8 cellular contexts compared by ENCODE assay signal in the genomic region with DNA sequence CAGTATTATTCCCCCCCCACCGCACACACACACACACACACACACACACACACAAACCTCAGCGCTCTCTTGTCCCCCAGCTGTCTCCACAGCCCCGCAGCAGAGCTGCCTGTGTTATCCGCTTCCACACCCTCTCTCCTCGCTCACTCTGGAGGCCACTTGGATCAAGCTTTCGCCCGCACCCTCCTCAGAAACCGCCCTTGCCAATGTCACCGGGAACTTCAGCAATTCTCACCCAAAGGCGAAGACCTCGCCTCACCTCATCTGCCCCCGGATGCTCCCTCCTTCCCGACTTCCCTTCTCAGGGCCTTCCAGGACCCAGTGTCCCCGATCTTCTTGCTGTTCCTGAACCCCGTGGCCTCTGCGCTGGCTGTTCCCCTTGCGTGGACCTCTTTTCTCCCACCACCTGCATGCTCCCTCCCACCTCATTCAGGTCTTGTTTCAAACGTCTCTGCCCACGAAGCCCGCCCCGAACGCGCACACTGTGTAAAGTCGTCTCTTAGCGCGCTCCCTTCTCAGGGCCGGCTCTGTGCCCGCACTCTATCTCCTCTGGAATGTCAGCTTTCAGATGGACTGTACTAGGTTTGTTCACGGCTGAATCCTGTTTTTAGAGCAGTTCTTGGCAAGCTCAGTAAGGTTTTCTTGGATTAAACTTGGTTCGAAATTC. TPM values are rescaled to one million over a fixed set of nuclear protein-coding genes. Genes with fewer than 3 reads are reported as not detected.
DNase-seq lines count a peak whose midpoint lies in the region; ATAC-seq and TF ChIP-seq lines count a peak whose summit lies in the region.

No MANE protein-coding gene starts in this region.

- H3K36me3 ChIP-seq in OCI-LY3 (replicated peaks; ENCODE audit: low read depth, low read length) = no peaks in the 10 kb centered on the region
- H3K36me3 ChIP-seq in naive thymus-derived CD4-positive, alpha-beta T cell (ENCODE audit: control insufficient read depth in 2 of 3, insufficient read depth in 3 of 3, low read length in 3 of 3) = no peaks in the 10 kb centered on the region

- H3K36me3 Mint-ChIP-seq in naive thymus-derived CD4-positive, alpha-beta T cell = peaks cover 0 to 17% (median 0%) of the 10 kb centered on the region in 5 donors

- no peaks in the 10 kb centered on the region for H3K27me3 ChIP-seq in OCI-LY3 (ENCODE audit: low read depth, low read length)
- peaks cover 0 to 4% of the 10 kb centered on the region in 2 donors for H3K27me3 ChIP-seq in naive thymus-derived CD4-positive, alpha-beta T cell (ENCODE audit: control insufficient read depth in 2 of 2, insufficient read depth in 2 of 2, low read length in 2 of 2)

- H3K79me2 ChIP-seq in OCI-LY3 (ENCODE audit: low read length) = no peaks in the 10 kb centered on the region

- peaks cover 11% of the 10 kb centered on the region for H3K4me1 ChIP-seq in OCI-LY3 (ENCODE audit: low read length)
- H3K4me1 ChIP-seq in naive thymus-derived CD4-positive, alpha-beta T cell (ENCODE audit: control insufficient read depth in 2 of 2, insufficient read depth in 2 of 2, low read length in 2 of 2) = peaks cover 5 to 11% of the 10 kb centered on the region in 2 donors

- H3K27ac ChIP-seq in OCI-LY3 (ENCODE audit: low read length) (no peak overlapping the region), coronary artery (peak overlapping the region; percentile 72 to 92)
- peak overlapping the region; percentile 73 for H3K27ac ChIP-seq in naive thymus-derived CD4-positive, alpha-beta T cell (ENCODE audit: low read depth, low read length)

- peaks cover 21 to 33% (median 31%) of the 10 kb centered on the region in 7 donors for H3K4me1 Mint-ChIP-seq in naive thymus-derived CD4-positive, alpha-beta T cell

- peak overlapping the region; percentile 90 to 100 (median 98) for H3K27ac Mint-ChIP-seq in naive thymus-derived CD4-positive, alpha-beta T cell

- ATAC-seq in naive thymus-derived CD4-positive, alpha-beta T cell = no peak
- no peak for ATAC-seq in HG03520 (IDR thresholded peaks at IDR 0.05; ENCODE audit: unreplicated experiment)
- no peak for ATAC-seq in GM21619 (IDR thresholded peaks at IDR 0.05; ENCODE audit: unreplicated experiment)
- ATAC-seq in HG02870 (IDR thresholded peaks at IDR 0.05; ENCODE audit: unreplicated experiment) = no peak

- peaks cover 0 to 23% (median 3%) of the 10 kb centered on the region in 11 donors for H3K9me3 Mint-ChIP-seq in naive thymus-derived CD4-positive, alpha-beta T cell

- POLR2A ChIA-PET in naive thymus-derived CD4-positive, alpha-beta T cell (lab: Charles Lee) = interaction anchor here (1.3 to 8.9 kb wide), 11 partner anchors 9 to 55 kb away, joined by 3 to 259 read pairs (median 12); a partner anchor contains a TSS

- H3K27me3 Mint-ChIP-seq in naive thymus-derived CD4-positive, alpha-beta T cell = peaks cover 0 to 47% (median 11%) of the 10 kb centered on the region in 5 donors

- no peak for DNase-seq in AG10803 (ENCODE audit: low read depth)
- DNase-seq in coronary artery (ENCODE audit: low spot score) = no peak
- DNase-seq in naive thymus-derived CD4-positive, alpha-beta T cell = peak in 4 of 9 donors; percentile 10 to 36 (median 32)
- no peak for DNase-seq in amniotic stem cell (lab: John Stamatoyannopoulos, UW)

- H3K4me3 ChIP-seq in AG10803 (ENCODE audit: low read length) (peak overlapping the region; percentile 59), OCI-LY3 (ENCODE audit: low read length) (peak overlapping the region; percentile 84), coronary artery (peak overlapping the region; percentile 82)
- H3K4me3 ChIP-seq in naive thymus-derived CD4-positive, alpha-beta T cell (ENCODE audit: low read length) = peak overlapping the region; percentile 67

- intact Hi-C loops in naive thymus-derived CD4-positive, alpha-beta T cell (cut with micrococcal nuclease) = loop anchor here (1.0 kb wide), 3 partner anchors 15 to 55 kb away; a partner anchor contains a TSS

- no peaks in the 10 kb centered on the region; the same call in 1 of the 2 replicates for H4K20me1 ChIP-seq in OCI-LY3 (ENCODE audit: insufficient read depth, low read length)

- peak overlapping the region; percentile 50 for H3K9ac ChIP-seq in OCI-LY3 (ENCODE audit: low read length)

- CTCF ChIA-PET in naive thymus-derived CD4-positive, alpha-beta T cell (lab: Charles Lee) = interaction anchor here (0.5 to 4.1 kb wide), 7 partner anchors 8 to 631 kb away, joined by 3 to 18 read pairs (median 4); no protein-coding TSS in a partner anchor

- H3K4me3 Mint-ChIP-seq in naive thymus-derived CD4-positive, alpha-beta T cell = peak overlapping the region; percentile 88 to 99 (median 94)

- no peaks in the 10 kb centered on the region for H3K9me3 ChIP-seq in OCI-LY3 (ENCODE audit: insufficient read depth, low read length)
- H3K9me3 ChIP-seq in naive thymus-derived CD4-positive, alpha-beta T cell (ENCODE audit: control insufficient read depth in 2 of 3, low read length in 3 of 3) = no peaks in the 10 kb centered on the region

- H2AFZ ChIP-seq in OCI-LY3 (ENCODE audit: low read depth, low read length) = peak overlapping the region; percentile 53

- TF ChIP-seq CTCF in AG10803 (conservative IDR thresholded peaks at IDR 0.05; ENCODE audit: low read length) = no peak
- no peak for TF ChIP-seq CTCF in OCI-LY3 (IDR thresholded peaks at IDR 0.05; ENCODE audit: low read depth, low read length)
- no peak for TF ChIP-seq CTCF in coronary artery (IDR thresholded peaks at IDR 0.05)

- peak overlapping the region; percentile 79 for H3K4me2 ChIP-seq in OCI-LY3 (ENCODE audit: low read length)

RNA-seq across cellular contexts. Expression of a gene that starts 0.9 kb away (rescaled TPM):
- 1 to 10 TPM; 1.1 to 6.1 (median 3.6) TPM for total RNA-seq in naive thymus-derived CD4-positive, alpha-beta T cell
- polyA plus RNA-seq in naive thymus-derived CD4-positive, alpha-beta T cell = under 1 TPM in 1 of 2 donors, not detected in 1; 0.28 TPM

RNA-seq across cellular contexts. Expression of a gene that starts 17.2 kb away (rescaled TPM):
- 10 to 100 TPM; 27.3 to 36.5 (median 32.6) TPM for total RNA-seq in naive thymus-derived CD4-positive, alpha-beta T cell
- 1 to 10 TPM in 1 of 2 donors, under 1 TPM in 1; 0.72 to 1.1 TPM for polyA plus RNA-seq in naive thymus-derived CD4-positive, alpha-beta T cell

RNA-seq across cellular contexts. Expression of a gene that starts 37.8 kb away (rescaled TPM):
- total RNA-seq in naive thymus-derived CD4-positive, alpha-beta T cell = 1,000 to 10,000 TPM; 1,703 to 2,739 (median 2,322) TPM
- 1,000 to 10,000 TPM; 2,748 to 2,829 TPM for polyA plus RNA-seq in naive thymus-derived CD4-positive, alpha-beta T cell

RNA-seq across cellular contexts. Expression of a gene that starts 55.1 kb away (rescaled TPM):
- total RNA-seq in naive thymus-derived CD4-positive, alpha-beta T cell = 10 to 100 TPM; 31.4 to 71.6 (median 35.7) TPM
- 10 to 100 TPM; 39.2 to 50.5 TPM for polyA plus RNA-seq in naive thymus-derived CD4-positive, alpha-beta T cell

RNA-seq across cellular contexts. Expression of a gene that starts 58.5 kb away (rescaled TPM):
- total RNA-seq in naive thymus-derived CD4-positive, alpha-beta T cell = not detected
- polyA plus RNA-seq in naive thymus-derived CD4-positive, alpha-beta T cell = not detected
